1 cellular context compared by ENCODE assay signal in the genomic region with DNA sequence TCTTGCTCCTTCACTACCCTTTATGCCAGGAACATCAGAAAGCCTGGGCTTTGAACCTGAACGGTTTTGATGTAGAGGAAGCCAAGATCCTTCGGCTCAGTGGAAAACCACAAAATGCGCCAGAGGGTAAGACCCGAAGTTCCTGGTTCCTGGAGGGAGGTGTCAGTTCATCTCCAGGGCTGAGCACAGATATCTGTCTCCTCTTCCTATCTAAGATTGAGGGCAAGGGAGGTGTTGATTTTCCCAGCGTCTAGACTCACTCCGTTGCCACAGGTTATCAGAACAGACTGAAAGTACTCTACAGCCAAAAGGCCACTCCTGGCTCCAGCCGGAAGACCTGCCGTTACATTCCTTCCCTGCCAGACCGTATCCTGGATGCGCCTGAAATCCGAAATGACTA.
TF ChIP-seq lines count a peak whose summit lies in the region.

No MANE protein-coding gene starts in this region.

TF ChIP-seq in K562, 482 proteins besides CTCF, POLR2A, EP300 and RAD21:
- TF ChIP-seq KDM5B (IDR thresholded peaks at IDR 0.05; ENCODE audit: insufficient replicate concordance, low read depth, low read length): peak; percentile 21
- TF ChIP-seq EP400 (IDR thresholded peaks at IDR 0.05): no peak
- no peak for TF ChIP-seq KLF10 (CRISPR knock-in tag; IDR thresholded peaks at IDR 0.05)
